In genomic region chr17:65588194-65588808, GRCh38 we compare ENCODE assay signal across 1 cellular context.
TF ChIP-seq lines count a peak whose summit lies in the region.

No MANE protein-coding gene starts in this region.

TF ChIP-seq in H1, 55 proteins besides CTCF, POLR2A, EP300 and RAD21 (continued from another document):
- no peak for TF ChIP-seq TAF7 (optimal IDR thresholded peaks at IDR 0.05; ENCODE audit: borderline replicate concordance, low read depth, low read length)
- TF ChIP-seq SIRT6 (IDR thresholded peaks at IDR 0.05; ENCODE audit: low read length): no peak
- TF ChIP-seq MAX (IDR thresholded peaks at IDR 0.05): no peak
- no peak for TF ChIP-seq KDM5A (IDR thresholded peaks at IDR 0.05; ENCODE audit: low read length)
- no peak for TF ChIP-seq SP4 (IDR thresholded peaks at IDR 0.05; ENCODE audit: low read length)
- no peak for TF ChIP-seq ATF2 (IDR thresholded peaks at IDR 0.05; ENCODE audit: low read length)
- peak; percentile 71 for TF ChIP-seq BACH1 (IDR thresholded peaks at IDR 0.05; ENCODE audit: low read length)
- peak; percentile 49 for TF ChIP-seq MAFK (IDR thresholded peaks at IDR 0.05; ENCODE audit: low read depth, low read length)
